Comparison of ENCODE assay signal across 8 cellular contexts in the genomic region with DNA sequence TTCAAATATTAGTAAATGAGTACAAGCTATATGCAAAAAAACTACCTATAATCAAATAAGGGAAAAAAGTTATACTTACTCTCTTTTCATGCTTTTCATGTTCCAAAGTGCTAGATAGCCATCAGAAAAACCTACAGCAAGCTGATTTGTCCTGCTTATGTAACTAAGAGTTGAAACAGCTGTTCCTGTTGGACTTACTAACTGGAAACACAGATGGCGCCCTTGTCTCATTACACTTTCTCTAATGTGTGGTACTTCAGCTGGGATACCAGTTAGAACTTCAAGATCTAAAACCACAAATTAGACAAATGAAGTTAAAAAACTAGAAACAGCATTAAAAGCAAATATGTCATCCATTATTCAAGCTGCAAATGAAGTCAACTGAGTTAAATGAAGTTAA. TPM values are rescaled to one million over a fixed set of nuclear protein-coding genes. Genes with fewer than 3 reads are reported as not detected.
DNase-seq lines count a peak whose midpoint lies in the region; ATAC-seq, FAIRE-seq and TF ChIP-seq lines count a peak whose summit lies in the region.

No MANE protein-coding gene starts in this region.

- no peaks in the 10 kb centered on the region for H3K9me3 Mint-ChIP-seq in astrocyte (ENCODE audit: unreplicated experiment)

- no peak overlapping the region for H3K27ac Mint-ChIP-seq in astrocyte (ENCODE audit: unreplicated experiment)

- H3K4me1 ChIP-seq in astrocyte (ENCODE audit: insufficient read depth, low read length) (no peaks in the 10 kb centered on the region), kidney (ENCODE audit: control insufficient read depth in 1 of 2, insufficient read depth in 1 of 2, low read depth in 1 of 2, low read length in 2 of 2) (no peaks in the 10 kb centered on the region), testis (no peaks in the 10 kb centered on the region)

- H3K4me3 Mint-ChIP-seq in astrocyte (ENCODE audit: unreplicated experiment) = no peak overlapping the region

- CTCF ChIA-PET in AG04449 (lab: Yijun Ruan, JAX) = interaction anchor here (0.7 to 2.7 kb wide), 13 partner anchors 10 to 466 kb away, joined by 3 to 27 read pairs (median 4); a partner anchor contains a TSS
- CTCF ChIA-PET in GM10248 (lab: Yijun Ruan, JAX) = interaction anchor here (1.1 to 3.1 kb wide), 8 partner anchors 10 to 216 kb away, joined by 3 to 11 read pairs (median 4); no protein-coding TSS in a partner anchor

- H3K36me3 ChIP-seq in astrocyte (ENCODE audit: insufficient read depth, low read length) (peaks cover 35% of the 10 kb centered on the region), kidney (ENCODE audit: control insufficient read depth in 1 of 2, insufficient read depth in 2 of 2, low read length in 2 of 2) (peaks cover 16 to 37% of the 10 kb centered on the region in 2 donors), testis (ENCODE audit: low read depth, missing control alignments) (no peaks in the 10 kb centered on the region)

- no peak overlapping the region for H3K4me3 ChIP-seq in AG04449 (ENCODE audit: low read depth, low read length)
- no peak overlapping the region for H3K4me3 ChIP-seq in astrocyte (ENCODE audit: insufficient read depth, low read depth, low read length)
- H3K4me3 ChIP-seq in kidney (ENCODE audit: low read length in 2 of 2) = no peak overlapping the region
- no peak overlapping the region for H3K4me3 ChIP-seq in testis

- H3K79me2 ChIP-seq in astrocyte (ENCODE audit: insufficient read depth, low read length) = peaks cover 22% of the 10 kb centered on the region

- TF ChIP-seq CTCF in AG04449 (IDR thresholded peaks at IDR 0.05; ENCODE audit: insufficient read depth, low read length, missing control alignments) = peak; percentile 38
- TF ChIP-seq CTCF in GM10248 (IDR thresholded peaks at IDR 0.05; ENCODE audit: control extremely low read depth, extremely low read depth, low read depth, missing control alignments) = peak; percentile 35
- peak; percentile 13 for TF ChIP-seq CTCF in astrocyte (IDR thresholded peaks at IDR 0.05; ENCODE audit: insufficient read depth, low read depth, low read length)
- TF ChIP-seq CTCF in kidney (IDR thresholded peaks at IDR 0.05; ENCODE audit: borderline replicate concordance, extremely low read depth, insufficient read depth) = peak; percentile 28
- no peak for TF ChIP-seq CTCF in testis (IDR thresholded peaks at IDR 0.05)

- intact Hi-C loops in kidney (cut with DNase I) (no loop called here), testis (cut with DNase I; ENCODE audit: low total_unique reads) (no loop called here)

- H3K27me3 ChIP-seq in astrocyte (ENCODE audit: insufficient read depth, low read length) (no peaks in the 10 kb centered on the region), testis (no peaks in the 10 kb centered on the region)

- POLR2A ChIA-PET in AG04449 (lab: Yijun Ruan, JAX) (no interaction called here), GM10248 (lab: Yijun Ruan, JAX) (no interaction called here)

- H3K27me3 Mint-ChIP-seq in astrocyte (ENCODE audit: low read depth, unreplicated experiment) = no peaks in the 10 kb centered on the region

- no peak overlapping the region for H3K4me2 ChIP-seq in astrocyte (ENCODE audit: low read length)

- FAIRE-seq in astrocyte (lab: Jason Lieb, UNC) = no peak
- FAIRE-seq in kidney (lab: Jason Lieb, UNC) = peak; percentile 89

- WGBS in testis, 2 donors = 90% methylated on average over 1 of the region's 1 CpG

- no peak overlapping the region for H2AFZ ChIP-seq in astrocyte (ENCODE audit: low read depth, low read length)

- H3K4me1 Mint-ChIP-seq in astrocyte (ENCODE audit: low read depth, unreplicated experiment) = no peaks in the 10 kb centered on the region

- H3K9ac ChIP-seq in astrocyte (ENCODE audit: low read length) (no peak overlapping the region), kidney (ENCODE audit: low read length in 2 of 2) (no peak overlapping the region)

- no peak for TF ChIP-seq POLR2A in testis (IDR thresholded peaks at IDR 0.05)

- ATAC-seq in GM18519 (IDR thresholded peaks at IDR 0.05; ENCODE audit: low FRiP score, unreplicated experiment) = no peak
- ATAC-seq in GM21367 (IDR thresholded peaks at IDR 0.05; ENCODE audit: unreplicated experiment) = no peak

- H3K9me3 ChIP-seq in astrocyte (ENCODE audit: insufficient read depth, low read depth, low read length) (no peaks in the 10 kb centered on the region), kidney (ENCODE audit: control insufficient read depth in 1 of 2, low read length in 2 of 2) (no peaks in the 10 kb centered on the region), testis (no peaks in the 10 kb centered on the region)

- DNase-seq in AG04449 (ENCODE audit: low read depth, low spot score) = no peak
- DNase-seq in GM10248 (ENCODE audit: extremely low spot score) = no peak
- DNase-seq in NAMALWA (ENCODE audit: low spot score) = peak; percentile 63
- peak; percentile 55 for DNase-seq in astrocyte (ENCODE audit: low read depth)
- no peak for DNase-seq in kidney
- no peak for DNase-seq in testis

- no peak overlapping the region for H3K27ac ChIP-seq in astrocyte (ENCODE audit: low read depth, low read length)
- H3K27ac ChIP-seq in kidney (ENCODE audit: low read depth in 2 of 2, low read length in 2 of 2) = no peak overlapping the region
- H3K27ac ChIP-seq in testis = no peak overlapping the region

- H4K20me1 ChIP-seq in astrocyte (ENCODE audit: insufficient read depth, low read length) = peaks cover 13% of the 10 kb centered on the region

- peaks cover 18% of the 10 kb centered on the region for H3K36me3 Mint-ChIP-seq in astrocyte (ENCODE audit: low read depth, unreplicated experiment)

RNA-seq across cellular contexts. Expression of a gene that starts 24.3 kb away (rescaled TPM):
- total RNA-seq in astrocyte (40.0 and 44.0 TPM in 2 replicates), kidney (30.1 TPM), testis (10 to 100 TPM; 66.2 to 97.6 TPM)
- polyA plus RNA-seq in kidney (ENCODE audit: insufficient read depth, low read depth, low replicate concordance) (5.2 TPM), testis (ENCODE audit: insufficient read depth, low read depth, low replicate concordance) (58.6 TPM)

Comparison
In these comparisons a context has a peak if more than half of its experiments do, and no peak if none do; other contexts are left out.
1. DNase-seq: peak in NAMALWA (single experiment) and astrocyte (single experiment); none in AG04449 (single experiment), GM10248 (single experiment), kidney (single experiment) and testis (single experiment).
2. CTCF ChIP-seq: peak in AG04449 (single experiment), GM10248 (single experiment), astrocyte (single experiment) and kidney (single experiment); none in testis (0 of 3).